Comparison of ENCODE assay signal across 16 cellular contexts in the genomic region with DNA sequence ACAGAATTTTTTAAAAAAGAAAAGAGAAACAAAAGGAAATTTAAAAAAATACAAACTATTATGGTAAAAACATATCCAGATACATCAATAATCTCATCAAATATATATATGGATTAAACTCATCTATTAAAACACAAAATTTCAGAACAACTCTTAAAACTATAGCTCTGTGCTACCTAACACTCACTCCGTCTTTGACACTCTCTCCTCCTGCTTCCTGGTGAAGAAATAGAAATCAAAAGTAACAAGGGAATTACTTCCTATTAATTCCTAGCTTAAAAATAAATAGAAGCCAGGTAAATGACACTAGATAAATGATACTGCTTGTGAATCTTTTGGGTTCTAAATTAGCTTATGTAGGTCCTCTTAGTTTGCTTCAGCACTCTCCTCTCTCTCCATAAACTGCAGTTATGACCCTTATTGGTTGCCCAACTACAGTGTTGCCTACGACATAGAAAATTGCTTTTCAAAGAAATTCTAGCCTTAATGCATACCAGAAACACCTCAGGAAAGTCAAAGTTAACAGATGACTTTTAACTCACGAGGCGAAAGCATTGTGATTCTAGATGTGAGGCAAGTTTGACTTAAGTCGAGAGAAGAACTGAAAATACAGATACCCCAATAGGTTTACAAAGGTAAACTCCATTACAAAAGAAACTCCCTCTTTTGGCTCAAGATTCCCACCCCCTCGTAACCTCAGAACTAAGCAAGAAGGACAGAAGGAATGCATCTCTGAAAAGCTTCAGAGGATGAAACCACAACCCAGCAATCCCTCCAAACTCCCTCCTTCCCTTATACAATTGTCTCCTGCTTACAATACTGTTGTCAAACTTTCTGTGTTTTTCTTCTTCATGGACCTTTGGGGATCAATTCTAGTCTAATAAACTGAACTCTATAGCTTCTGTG.
DNase-seq lines count a peak whose midpoint lies in the region; ATAC-seq and TF ChIP-seq lines count a peak whose summit lies in the region.
"Had no signal": no experiment of that assay in that cellular context is flagged by ENCODE, and none has a peak within 500 bp of the region (broad histone marks: within the 10 kb centered on the region; RNA-seq: fewer than 3 reads in every experiment).

No MANE protein-coding gene starts in this region.

- H3K27me3 ChIP-seq in heart left ventricle (no peaks in the 10 kb centered on the region), HUES48 (ENCODE audit: control insufficient read depth, insufficient read depth, low read length) (no peaks in the 10 kb centered on the region), iPS-18a (ENCODE audit: control insufficient read depth, insufficient read depth, low read length) (no peaks in the 10 kb centered on the region), smooth muscle cell (ENCODE audit: low read depth) (no peaks in the 10 kb centered on the region), PC-3 (ENCODE audit: low read length) (peaks cover 20% of the 10 kb centered on the region)
- H3K27me3 ChIP-seq: cardiac muscle cell had no signal

- H3K9me3 ChIP-seq in heart left ventricle (no peaks in the 10 kb centered on the region), HUES48 (ENCODE audit: control insufficient read depth, insufficient read depth, low read length) (no peaks in the 10 kb centered on the region), iPS-18a (ENCODE audit: control insufficient read depth, low read depth, low read length) (no peaks in the 10 kb centered on the region), smooth muscle cell (replicated peaks; ENCODE audit: low read depth) (no peaks in the 10 kb centered on the region), PC-3 (ENCODE audit: low read length) (no peaks in the 10 kb centered on the region)
- H3K9me3 ChIP-seq: Caco-2 had no signal

- TF ChIP-seq CTCF in heart left ventricle (IDR thresholded peaks at IDR 0.05) (no peak), smooth muscle cell (IDR thresholded peaks at IDR 0.05; ENCODE audit: borderline replicate concordance, insufficient read depth, poor library complexity, severe bottlenecking) (no peak), PC-3 (conservative IDR thresholded peaks at IDR 0.05; ENCODE audit: low read depth, low read length) (no peak)

- CTCF ChIA-PET in PC-3 (lab: Charles Lee), result no interaction called here

- H3K9me2 ChIP-seq in PC-3 (replicated peaks; ENCODE audit: low read length), result no peaks in the 10 kb centered on the region

- H3K4me2 ChIP-seq in smooth muscle cell, result no peak overlapping the region
- no peak overlapping the region for H3K4me2 ChIP-seq in PC-3 (ENCODE audit: low read length)

- intact Hi-C loops in heart left ventricle (cut with DNase I), result loop anchor here in 1 of 10 donors (10.0 kb wide), 1 partner anchor 188 kb away; no protein-coding TSS in a partner anchor
- intact Hi-C loops in Right ventricle myocardium superior (cut with DNase I), result no loop called here
- intact Hi-C loops in PC-3 (cut with micrococcal nuclease), result no loop called here

- no peak overlapping the region for H3K9ac ChIP-seq in HUES48 (ENCODE audit: low read depth, low read length)
- no peak overlapping the region for H3K9ac ChIP-seq in iPS-18a (ENCODE audit: low read length)
- H3K9ac ChIP-seq in smooth muscle cell (ENCODE audit: low read depth), result no peak overlapping the region
- H3K9ac ChIP-seq in PC-3 (ENCODE audit: low read length), result no peak overlapping the region

- H3K4me3 ChIP-seq in heart left ventricle (peak overlapping the region in 7 of 12 donors; percentile 24 to 47 (median 36)), HUES48 (ENCODE audit: low read depth, low read length) (peak overlapping the region; percentile 33), iPS-18a (ENCODE audit: low read length) (peak overlapping the region; percentile 13), smooth muscle cell (no peak overlapping the region), PC-3 (ENCODE audit: low read length) (no peak overlapping the region)
- H3K4me3 ChIP-seq: cardiac muscle cell had no signal

- H3K79me2 ChIP-seq in smooth muscle cell (ENCODE audit: low read depth) (no peaks in the 10 kb centered on the region), PC-3 (ENCODE audit: low read length) (no peaks in the 10 kb centered on the region)

- no peak for ATAC-seq in heart left ventricle
- ATAC-seq in Right ventricle myocardium superior (ENCODE audit: poor library complexity), result no peak
- ATAC-seq in HG03571 (IDR thresholded peaks at IDR 0.05; ENCODE audit: unreplicated experiment), result no peak
- ATAC-seq in PC-3, result no peak

- TF ChIP-seq POLR2A in heart left ventricle (IDR thresholded peaks at IDR 0.05), result no peak

- no TSS peak for BruUV-seq in PC-3 (replicated peaks; lab: Mats Ljungman, UMichigan)

- H4K20me1 ChIP-seq in smooth muscle cell (ENCODE audit: low read depth) (no peaks in the 10 kb centered on the region), PC-3 (ENCODE audit: low read length) (no peaks in the 10 kb centered on the region)

- POLR2A ChIA-PET in PC-3 (lab: Charles Lee; ENCODE audit: unreplicated experiment), result no interaction called here

- peaks cover 0 to 5% (median 0%) of the 10 kb centered on the region in 12 donors for H3K4me1 ChIP-seq in heart left ventricle
- H3K4me1 ChIP-seq in HUES48 (ENCODE audit: control insufficient read depth, insufficient read depth, low read length), result peaks cover 16% of the 10 kb centered on the region; the same call in 1 of the 2 replicates
- H3K4me1 ChIP-seq in iPS-18a (ENCODE audit: control insufficient read depth, low read depth, low read length), result peaks cover 11% of the 10 kb centered on the region
- no peaks in the 10 kb centered on the region for H3K4me1 ChIP-seq in smooth muscle cell (ENCODE audit: low read depth)
- no peaks in the 10 kb centered on the region for H3K4me1 ChIP-seq in PC-3 (ENCODE audit: insufficient read depth, low read length)
- H3K4me1 ChIP-seq: Caco-2 had no signal

- H3K36me3 ChIP-seq in heart left ventricle (peaks cover 0 to 3% (median 0%) of the 10 kb centered on the region in 9 donors), HUES48 (ENCODE audit: control insufficient read depth, insufficient read depth, low read length) (no peaks in the 10 kb centered on the region), iPS-18a (ENCODE audit: control insufficient read depth, low read depth, low read length) (no peaks in the 10 kb centered on the region), smooth muscle cell (ENCODE audit: low read depth) (no peaks in the 10 kb centered on the region), PC-3 (ENCODE audit: low read depth, low read length) (no peaks in the 10 kb centered on the region)
- H3K36me3 ChIP-seq: cardiac muscle cell had no signal

- DNase-seq in heart left ventricle (no peak), Right ventricle myocardium superior (no peak), smooth muscle cell (lab: John Stamatoyannopoulos, UW; ENCODE audit: unreplicated experiment) (no peak), PC-3 (no peak), NCI-H69 (lab: John Stamatoyannopoulos, UW) (no peak)
- DNase-seq: activated CD4-positive, alpha-beta T cell treated with anti-CD3 and anti-CD28 coated beads, Interleukin-2, amount 50 U/mL, for 1 hour; activated T-cell treated with anti-CD3 and anti-CD28 coated beads, Interleukin-2, amount 50 U/mL, for 1 hour; Caco-2; glutamatergic neuron; KG1; NCI-H1092 treated with DMSO at 0.1 percent for 48 hours; NCI-H526 treated with DMSO at 0.1 percent for 48 hours had no signal

- H3F3A ChIP-seq in smooth muscle cell (ENCODE audit: low read depth), result no peaks in the 10 kb centered on the region
- no peaks in the 10 kb centered on the region for H3F3A ChIP-seq in PC-3 (ENCODE audit: low read length, unreplicated experiment)

- H3K27ac ChIP-seq in heart left ventricle (peak overlapping the region in 3 of 12 donors; percentile 22 to 47 (median 23)), HUES48 (ENCODE audit: low read depth, low read length) (peak overlapping the region; percentile 52), iPS-18a (ENCODE audit: low read length) (no peak overlapping the region), smooth muscle cell (ENCODE audit: low read depth) (no peak overlapping the region), PC-3 (ENCODE audit: low read length) (no peak overlapping the region)
- H3K27ac ChIP-seq: cardiac muscle cell had no signal

- peak overlapping the region; percentile 19 for H2AFZ ChIP-seq in smooth muscle cell (ENCODE audit: low read depth)
- no peak overlapping the region for H2AFZ ChIP-seq in PC-3 (ENCODE audit: low read length)

- 67 to 81% (median 72%) methylated on average over 6 of the region's 6 CpGs for WGBS in heart left ventricle, 4 donors
- WGBS in smooth muscle cell (ENCODE audit: low lambda C conversion rate), result 54% methylated on average over 6 of the region's 6 CpGs

Comparison
In these comparisons a context has a peak if more than half of its experiments do, and no peak if none do; other contexts are left out.
1. H3K4me3 ChIP-seq: peak in heart left ventricle (7 of 12), HUES48 (single experiment) and iPS-18a (single experiment); none in smooth muscle cell (single experiment) and PC-3 (single experiment).